ENCODE assay signal across 1 cellular context in the genomic region with DNA sequence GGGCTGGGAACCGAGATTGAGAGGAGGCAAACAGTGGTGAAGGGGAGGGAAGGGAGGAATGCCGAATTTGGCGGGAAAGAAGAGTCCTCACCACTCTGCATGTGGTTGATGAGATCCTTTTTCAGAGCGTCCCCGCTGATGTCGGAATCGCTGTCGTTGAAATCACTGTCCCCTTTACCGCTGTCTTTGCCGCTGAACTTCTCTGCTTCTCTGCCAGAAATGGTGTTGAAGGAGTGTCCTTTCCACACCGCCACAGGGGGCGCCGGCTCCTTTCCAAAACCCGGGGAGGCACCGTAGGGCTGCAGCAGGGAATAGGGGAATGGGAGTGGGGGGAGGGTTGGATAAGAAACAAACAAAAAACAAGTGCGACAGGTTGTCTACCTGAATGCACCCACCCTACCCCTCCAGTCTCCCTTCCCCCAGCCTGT.
TF ChIP-seq lines count a peak whose summit lies in the region.

No MANE protein-coding gene starts in this region.

TF ChIP-seq in HCT116, 20 proteins besides CTCF, POLR2A, EP300 and RAD21 (continued from another document):
- TF ChIP-seq FOSL1 (IDR thresholded peaks at IDR 0.05; ENCODE audit: low read depth) (no peak), EZH2 (IDR thresholded peaks at IDR 0.05) (no peak), ZBTB33 (IDR thresholded peaks at IDR 0.05; ENCODE audit: extremely low read depth, insufficient replicate concordance, low read length) (no peak), TCF7L2 (IDR thresholded peaks at IDR 0.05; ENCODE audit: borderline replicate concordance, extremely low read depth, insufficient read depth, insufficient read length) (no peak)
